8 cellular contexts compared by ENCODE assay signal in genomic region chr5:112995764-112996618, GRCh38. TPM values are rescaled to one million over a fixed set of nuclear protein-coding genes. Genes with fewer than 3 reads are reported as not detected.
DNase-seq lines count a peak whose midpoint lies in the region; ATAC-seq and TF ChIP-seq lines count a peak whose summit lies in the region.

No MANE protein-coding gene starts in this region.

- TF ChIP-seq CTCF in GM10248 (IDR thresholded peaks at IDR 0.05; ENCODE audit: control extremely low read depth, extremely low read depth, low read depth, missing control alignments) (peak; percentile 88), LNCaP clone FGC (IDR thresholded peaks at IDR 0.05; ENCODE audit: control insufficient read depth, extremely low read depth, insufficient read depth) (peak; percentile 85)

- DNase-seq in GM10248 (ENCODE audit: extremely low spot score) (peak; percentile 45), GOT3 (lab: John Stamatoyannopoulos, UW) (peak; percentile 25), LNCaP clone FGC (ENCODE audit: low read depth) (peak; percentile 25), T-helper 2 cell (peak; percentile 24 to 66 (median 59)), amniotic stem cell (lab: John Stamatoyannopoulos, UW) (peak; percentile 54), left ventricle myocardium superior (peak; percentile 62), sciatic nerve (ENCODE audit: low spot score) (peak; percentile 88), DMS153 (lab: John Stamatoyannopoulos, UW) (no peak)

- H3K4me3 ChIP-seq in LNCaP clone FGC (ENCODE audit: low read depth, low read length): no peak overlapping the region

- peak; percentile 85 for ATAC-seq in left ventricle myocardium superior
- ATAC-seq in sciatic nerve: peak; percentile 90

- intact Hi-C loops in left ventricle myocardium superior (cut with micrococcal nuclease): loop anchor here (5.0 to 10.0 kb wide), 3 partner anchors 331 to 609 kb away; partner anchors contain the start of gene YTHDC2
- intact Hi-C loops in sciatic nerve (cut with DNase I): no loop called here

- CTCF ChIA-PET in GM10248 (lab: Yijun Ruan, JAX): interaction anchor here (0.6 to 3.2 kb wide), 65 partner anchors 10 to 950 kb away, joined by 3 to 66 read pairs (median 4); partner anchors contain the start of genes DCP2 and YTHDC2

- POLR2A ChIA-PET in GM10248 (lab: Yijun Ruan, JAX): interaction anchor here (1.0 kb wide), 1 partner anchor 67 kb away, joined by 3 read pairs; no protein-coding TSS in a partner anchor

RNA-seq across cellular contexts. Expression of gene DCP2, which starts 19.4 kb away (rescaled TPM):
- total RNA-seq in left ventricle myocardium superior (18.8 TPM), sciatic nerve (57.4 TPM)
